In the genomic region with DNA sequence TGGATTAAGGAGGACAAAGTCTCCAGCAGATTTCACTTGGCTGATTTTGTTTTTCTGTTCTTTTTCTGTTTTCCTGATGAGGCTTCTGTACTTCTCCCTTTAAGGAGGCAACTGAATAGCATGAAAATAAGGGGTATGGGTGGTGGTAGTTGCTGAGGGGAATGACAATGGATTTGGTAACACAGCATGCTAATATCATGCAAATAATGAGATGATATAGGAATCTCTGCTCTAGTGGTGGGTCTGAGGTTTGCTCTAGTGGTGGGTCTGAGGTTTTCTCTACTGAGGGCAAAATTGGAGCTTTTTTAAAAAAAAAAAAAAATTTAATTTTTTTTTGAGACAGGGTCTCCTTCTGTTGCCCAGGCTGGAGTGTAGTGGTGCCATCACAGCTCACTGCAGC, we compare ENCODE assay signal across 12 cellular contexts.
"Had no signal": no experiment of that assay in that cellular context is flagged by ENCODE, and none has a peak within 500 bp of the region (broad histone marks: within the 10 kb centered on the region; RNA-seq: fewer than 3 reads in every experiment).

No MANE protein-coding gene starts in this region.

- H3K4me3 Mint-ChIP-seq: activated naive CD4-positive, alpha-beta T cell treated with anti-CD3 and anti-CD28 coated beads, Interleukin-2, amount 50 U/mL, for 24 hours; neural crest cell; T-helper 1 cell treated with Interleukin-12 subunit alpha and Interleukin-12 subunit beta and Interleukin-4 antibody, amounts not matched to agents 30 μg/mL and 1 μg/mL, for 36 hours had no signal

- H3K9me3 Mint-ChIP-seq: activated naive CD4-positive, alpha-beta T cell treated with anti-CD3 and anti-CD28 coated beads, Interleukin-2, amount 50 U/mL, for 24 hours; neural crest cell; T-helper 1 cell treated with Interleukin-12 subunit alpha and Interleukin-12 subunit beta and Interleukin-4 antibody, amounts not matched to agents 30 μg/mL and 1 μg/mL, for 36 hours had no signal

- H3K27me3 Mint-ChIP-seq: activated naive CD4-positive, alpha-beta T cell treated with anti-CD3 and anti-CD28 coated beads, Interleukin-2, amount 50 U/mL, for 24 hours had no signal

- H3K36me3 ChIP-seq: pancreas, suprapubic skin had no signal

- H3K27ac Mint-ChIP-seq: activated naive CD4-positive, alpha-beta T cell treated with anti-CD3 and anti-CD28 coated beads, Interleukin-2, amount 50 U/mL, for 24 hours; T-helper 1 cell treated with Interleukin-12 subunit alpha and Interleukin-12 subunit beta and Interleukin-4 antibody, amounts not matched to agents 30 μg/mL and 1 μg/mL, for 36 hours had no signal

- ATAC-seq: esophagus mucosa, pancreas had no signal

- DNase-seq: activated CD4-positive, alpha-beta T cell treated with anti-CD3 and anti-CD28 coated beads, Interleukin-2, amount 50 U/mL, for 1 hour; activated effector memory CD4-positive, alpha-beta T cell treated with Interleukin-2 at 50 U/mL for 16 hours; activated T-cell treated with anti-CD3 and anti-CD28 coated beads, Interleukin-2, amount 50 U/mL, for 1 hour; glutamatergic neuron; pancreas; stimulated activated naive CD4-positive, alpha-beta T cell treated with Interleukin-2 at 50 U/mL for 16 hours had no signal

- H3K9me3 ChIP-seq: pancreas, suprapubic skin had no signal

- H3K4me3 ChIP-seq: pancreas, skin epidermis, suprapubic skin had no signal

- H3K27me3 ChIP-seq: pancreas, suprapubic skin had no signal

- H3K27ac ChIP-seq: pancreas had no signal
